Comparison of ENCODE assay signal across 1 cellular context in genomic region chr21:46022551-46023107, GRCh38.
TF ChIP-seq lines count a peak whose summit lies in the region.

No MANE protein-coding gene starts in this region.

TF ChIP-seq in GM23338, 12 proteins besides CTCF, POLR2A, EP300 and RAD21 (continued from another document):
- TF ChIP-seq, protein P1, sequence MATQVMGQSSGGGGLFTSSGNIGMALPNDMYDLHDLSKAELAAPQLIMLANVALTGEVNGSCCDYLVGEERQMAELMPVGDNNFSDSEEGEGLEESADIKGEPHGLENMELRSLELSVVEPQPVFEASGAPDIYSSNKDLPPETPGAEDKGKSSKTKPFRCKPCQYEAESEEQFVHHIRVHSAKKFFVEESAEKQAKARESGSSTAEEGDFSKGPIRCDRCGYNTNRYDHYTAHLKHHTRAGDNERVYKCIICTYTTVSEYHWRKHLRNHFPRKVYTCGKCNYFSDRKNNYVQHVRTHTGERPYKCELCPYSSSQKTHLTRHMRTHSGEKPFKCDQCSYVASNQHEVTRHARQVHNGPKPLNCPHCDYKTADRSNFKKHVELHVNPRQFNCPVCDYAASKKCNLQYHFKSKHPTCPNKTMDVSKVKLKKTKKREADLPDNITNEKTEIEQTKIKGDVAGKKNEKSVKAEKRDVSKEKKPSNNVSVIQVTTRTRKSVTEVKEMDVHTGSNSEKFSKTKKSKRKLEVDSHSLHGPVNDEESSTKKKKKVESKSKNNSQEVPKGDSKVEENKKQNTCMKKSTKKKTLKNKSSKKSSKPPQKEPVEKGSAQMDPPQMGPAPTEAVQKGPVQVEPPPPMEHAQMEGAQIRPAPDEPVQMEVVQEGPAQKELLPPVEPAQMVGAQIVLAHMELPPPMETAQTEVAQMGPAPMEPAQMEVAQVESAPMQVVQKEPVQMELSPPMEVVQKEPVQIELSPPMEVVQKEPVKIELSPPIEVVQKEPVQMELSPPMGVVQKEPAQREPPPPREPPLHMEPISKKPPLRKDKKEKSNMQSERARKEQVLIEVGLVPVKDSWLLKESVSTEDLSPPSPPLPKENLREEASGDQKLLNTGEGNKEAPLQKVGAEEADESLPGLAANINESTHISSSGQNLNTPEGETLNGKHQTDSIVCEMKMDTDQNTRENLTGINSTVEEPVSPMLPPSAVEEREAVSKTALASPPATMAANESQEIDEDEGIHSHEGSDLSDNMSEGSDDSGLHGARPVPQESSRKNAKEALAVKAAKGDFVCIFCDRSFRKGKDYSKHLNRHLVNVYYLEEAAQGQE (IDR thresholded peaks at IDR 0.05; ENCODE audit: unreplicated experiment), result no peak
- TF ChIP-seq ZNF114 (CRISPR knock-in tag; IDR thresholded peaks at IDR 0.05) (no peak), ZNF331 (CRISPR knock-in tag; IDR thresholded peaks at IDR 0.05; ENCODE audit: low read depth) (no peak)
